In the genomic region with DNA sequence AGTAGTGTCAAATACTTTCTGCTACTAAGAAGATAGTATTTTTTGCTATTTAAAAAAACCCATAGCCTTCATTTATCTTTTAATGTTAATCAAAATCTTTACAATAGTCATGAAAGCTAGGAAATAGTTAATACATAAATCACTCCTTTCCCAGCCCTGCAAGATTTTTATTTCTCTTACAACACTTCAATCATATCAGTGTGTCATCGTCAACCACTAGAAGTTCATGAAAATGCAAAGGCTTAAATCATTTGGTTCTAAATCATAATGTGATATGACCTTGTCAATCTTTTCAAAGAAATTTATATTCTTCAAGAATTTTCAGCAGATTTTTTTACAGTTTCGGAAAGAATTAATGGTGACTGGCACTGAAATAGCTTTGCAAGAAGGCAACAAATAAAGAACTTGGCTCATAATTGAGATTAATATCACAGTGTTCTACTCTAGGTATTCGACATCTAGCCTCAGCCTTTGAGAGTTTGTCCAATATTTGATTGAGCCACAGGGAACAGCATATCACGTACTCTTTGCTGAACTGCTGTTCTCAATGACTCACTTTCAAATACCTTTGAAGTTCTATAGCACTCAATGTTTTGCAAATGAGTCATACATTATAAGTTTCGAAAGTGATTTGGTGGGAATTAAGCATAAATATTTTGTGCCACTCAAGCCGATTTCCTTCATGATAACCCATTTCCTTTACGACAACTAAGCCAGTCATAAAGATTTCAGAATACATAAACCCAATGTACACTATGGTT, we compare ENCODE assay signal across 14 cellular contexts.
DNase-seq lines count a peak whose midpoint lies in the region; ATAC-seq and TF ChIP-seq lines count a peak whose summit lies in the region.
"Had no signal": no experiment of that assay in that cellular context is flagged by ENCODE, and none has a peak within 500 bp of the region (broad histone marks: within the 10 kb centered on the region; RNA-seq: fewer than 3 reads in every experiment).

No MANE protein-coding gene starts in this region.

- H3K4me1 ChIP-seq in testis = no peaks in the 10 kb centered on the region

- WGBS in testis, 2 donors = 76 to 83% methylated on average over 7 of the region's 7 CpGs

- H3K9me3 ChIP-seq in testis = no peaks in the 10 kb centered on the region

- no peak overlapping the region for H3K27ac ChIP-seq in testis
- H3K27ac ChIP-seq: SK-N-MC had no signal

- ATAC-seq in GM18502 (IDR thresholded peaks at IDR 0.05; ENCODE audit: poor library complexity, unreplicated experiment) = no peak

- H3K36me3 ChIP-seq in testis (ENCODE audit: low read depth, missing control alignments) = no peaks in the 10 kb centered on the region

- DNase-seq in A172 (ENCODE audit: low spot score) (peak; percentile 4), HT-29 (ENCODE audit: low spot score) (peak; percentile 77), amniotic epithelial cell (ENCODE audit: low read depth) (peak; percentile 64), foreskin fibroblast (peak; percentile 26 to 61), testis (no peak), posterior cingulate gyrus (no peak), OCI-M1 (lab: John Stamatoyannopoulos, UW) (no peak)
- DNase-seq: activated CD8-positive, alpha-beta memory T cell treated with anti-CD3 and anti-CD28 coated beads, Interleukin-2, amount 50 U/mL, for 48 hours; activated naive CD8-positive, alpha-beta T cell treated with anti-CD3 and anti-CD28 coated beads, Interleukin-2, amount 10 ng/mL, durations not matched to agents 7 days and 5 days; DMS 273 treated with DMSO at 0.1 percent for 48 hours; NCI-H1105; stimulated activated CD8-positive, alpha-beta memory T cell treated with anti-CD3 and anti-CD28 coated beads, Interleukin-4, amount 100 ng/mL, for 48 hours had no signal

- H3K4me3 ChIP-seq in foreskin fibroblast (ENCODE audit: low read depth in 1 of 2, low read length in 2 of 2) = no peak overlapping the region
- H3K4me3 ChIP-seq in testis = no peak overlapping the region
- H3K4me3 ChIP-seq: SK-N-MC had no signal

- TF ChIP-seq POLR2A in testis (IDR thresholded peaks at IDR 0.05) = no peak

- intact Hi-C loops in testis (cut with DNase I; ENCODE audit: low total_unique reads) = no loop called here
- intact Hi-C loops in posterior cingulate gyrus (cut with DNase I) = no loop called here

- no peak for TF ChIP-seq CTCF in foreskin fibroblast (IDR thresholded peaks at IDR 0.05; ENCODE audit: low read depth, low read length)
- TF ChIP-seq CTCF in testis (IDR thresholded peaks at IDR 0.05) = no peak

- no peaks in the 10 kb centered on the region for H3K27me3 ChIP-seq in testis

Comparison
In these comparisons a context has a peak if more than half of its experiments do, and no peak if none do; other contexts are left out.
1. DNase-seq: peak in A172 (single experiment), HT-29 (single experiment), amniotic epithelial cell (single experiment) and foreskin fibroblast (2 of 2); none in testis (single experiment), posterior cingulate gyrus (0 of 10) and OCI-M1 (single experiment).